In the genomic region with DNA sequence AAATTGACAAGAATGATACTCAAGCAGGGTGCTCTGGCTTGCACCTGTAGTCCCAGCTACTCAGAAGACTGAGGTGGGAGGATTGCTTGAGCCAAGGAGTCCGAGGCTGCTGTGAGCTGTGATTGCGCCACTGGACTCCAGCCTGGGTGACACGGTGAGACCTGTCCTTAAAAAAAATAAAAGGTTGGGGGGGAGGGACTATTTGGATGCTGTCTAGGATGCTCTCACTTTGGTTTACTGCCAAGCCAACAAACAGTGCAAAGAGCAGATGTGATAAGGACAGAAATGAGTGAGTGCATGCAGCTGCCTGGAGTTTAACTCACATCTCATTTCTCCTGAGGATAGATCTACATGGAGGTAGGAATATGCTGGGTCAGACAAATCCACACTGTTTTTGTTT, we compare ENCODE assay signal across 24 cellular contexts.
"Had no signal": no experiment of that assay in that cellular context is flagged by ENCODE, and none has a peak within 500 bp of the region (broad histone marks: within the 10 kb centered on the region; RNA-seq: fewer than 3 reads in every experiment).

No MANE protein-coding gene starts in this region.

- H3K4me1 ChIP-seq: esophagus squamous epithelium, gastroesophageal sphincter, heart left ventricle, parathyroid adenoma, transverse colon, uterus had no signal

- H3K36me3 ChIP-seq: esophagus squamous epithelium, gastroesophageal sphincter, transverse colon, uterus had no signal

- H3K9ac ChIP-seq: parathyroid adenoma had no signal

- H3K79me2 ChIP-seq: parathyroid adenoma had no signal

- ATAC-seq: activated naive CD4-positive, alpha-beta T cell treated with anti-CD3 and anti-CD28 coated beads, Interleukin-2, amount 50 U/mL, for 72 hours; activated T-helper 17 cell treated with anti-CD3 and anti-CD28 coated beads, Interleukin-2, amount 50 U/mL, for 72 hours; effector memory CD8-positive, alpha-beta T cell; gastroesophageal sphincter; sciatic nerve; stimulated activated naive B cell treated with anti-CD40 and anti-IgM and Interleukin-4, amounts not matched to agents 10 μg/mL and 1 μg/mL and 100 μg/mL, for 72 hours; WTC11 had no signal

- H3K4me2 ChIP-seq: smooth muscle cell had no signal

- H3K27ac ChIP-seq: esophagus squamous epithelium, gastroesophageal sphincter, heart left ventricle, parathyroid adenoma, transverse colon, uterus had no signal

- H3K4me3 ChIP-seq: dorsolateral prefrontal cortex, esophagus squamous epithelium, gastroesophageal sphincter, heart left ventricle, smooth muscle cell, transverse colon, uterus had no signal

- DNase-seq: activated CD4-positive, alpha-beta T cell treated with anti-CD3 and anti-CD28 coated beads, Interleukin-2, amount 50 U/mL, for 4 hours; activated CD8-positive, alpha-beta memory T cell treated with anti-CD3 and anti-CD28 coated beads for 24 hours; activated CD8-positive, alpha-beta memory T cell treated with anti-CD3 and anti-CD28 coated beads, Interleukin-2, amount 50 U/mL, for 4 hours; activated T-cell treated with anti-CD3 and anti-CD28 coated beads, Interleukin-2, amount 50 U/mL, for 24 hours; aorta; central memory CD4-positive, alpha-beta T cell; dorsolateral prefrontal cortex; effector memory CD8-positive, alpha-beta T cell; esophagus squamous epithelium; heart left ventricle; mesenchymal stem cell; stimulated activated CD4-positive, alpha-beta T cell treated with anti-CD3 and anti-CD28 coated beads, Interleukin-2, amount 100 ng/mL, for 48 hours; stimulated activated CD8-positive, alpha-beta memory T cell treated with anti-CD3 and anti-CD28 coated beads, Interleukin-4, amount 100 ng/mL, for 48 hours; stimulated activated naive B cell treated with anti-CD40 and anti-IgM and Interleukin-4, amounts not matched to agents 10 μg/mL and 1 μg/mL and 100 μg/mL, for 72 hours; T1000; transverse colon; uterus had no signal

- H3K27me3 ChIP-seq: esophagus squamous epithelium, gastroesophageal sphincter, heart left ventricle, transverse colon, uterus had no signal

- H3K9me3 ChIP-seq: gastroesophageal sphincter, heart left ventricle, transverse colon, uterus had no signal

- H2AFZ ChIP-seq: parathyroid adenoma had no signal
